ENCODE assay signal across 15 cellular contexts in genomic region chr4:123939621-123940020, GRCh38.
A peak's percentile ranks its signal among the peaks of the same experiment; 100 is the strongest.
DNase-seq lines count a peak whose midpoint lies in the region; ATAC-seq, FAIRE-seq and TF ChIP-seq lines count a peak whose summit lies in the region.
"Had no signal": no experiment of that assay in that cellular context is flagged by ENCODE, and none has a peak within 500 bp of the region (broad histone marks: within the 10 kb centered on the region; RNA-seq: fewer than 3 reads in every experiment).

No MANE protein-coding gene starts in this region.

- CTCF ChIA-PET in AG04449 (lab: Yijun Ruan, JAX) = no interaction called here
- CTCF ChIA-PET in HCT116 (lab: Charles Lee) = no interaction called here

- no peaks in the 10 kb centered on the region for H3K36me3 Mint-ChIP-seq in astrocyte (ENCODE audit: low read depth, unreplicated experiment)
- H3K36me3 Mint-ChIP-seq: CD14-positive monocyte had no signal

- RAD21 ChIA-PET in HCT116 (lab: Charles Lee; ENCODE audit: low non-redundant PET in 1 of 2, low total read pairs in 2 of 2, uncharacterized antibody in 2 of 2, unreplicated experiment in 2 of 2) = no interaction called here

- no TSS peak for BruUV-seq in HCT116 (replicated peaks; lab: Mats Ljungman, UMichigan)

- H3K9me2 ChIP-seq in HCT116 (ENCODE audit: insufficient read depth) = no peaks in the 10 kb centered on the region

- H3K27me3 ChIP-seq in HCT116 (ENCODE audit: insufficient read depth, low read length) (no peaks in the 10 kb centered on the region), astrocyte (ENCODE audit: insufficient read depth, low read length) (no peaks in the 10 kb centered on the region)

- H3K4me3 Mint-ChIP-seq in astrocyte (ENCODE audit: unreplicated experiment) = no peak overlapping the region
- H3K4me3 Mint-ChIP-seq: CD14-positive monocyte had no signal

- peaks cover 51% of the 10 kb centered on the region for H3K4me1 Mint-ChIP-seq in astrocyte (ENCODE audit: low read depth, unreplicated experiment)
- H3K4me1 Mint-ChIP-seq: CD14-positive monocyte had no signal

- H3K27ac ChIP-seq in HCT116 (ENCODE audit: low read depth, low read length) (no peak overlapping the region), astrocyte (ENCODE audit: low read depth, low read length) (no peak overlapping the region), kidney (ENCODE audit: low read depth in 2 of 2, low read length in 2 of 2) (no peak overlapping the region)

- H2AFZ ChIP-seq in HCT116 (ENCODE audit: low read depth, low read length, poor library complexity, severe bottlenecking) (no peak overlapping the region), astrocyte (ENCODE audit: low read depth, low read length) (no peak overlapping the region)

- H3K4me2 ChIP-seq in HCT116 (ENCODE audit: low read length) (no peak overlapping the region), astrocyte (ENCODE audit: low read length) (no peak overlapping the region)

- no peak for TF ChIP-seq CTCF in AG04449 (IDR thresholded peaks at IDR 0.05; ENCODE audit: insufficient read depth, low read length, missing control alignments)
- TF ChIP-seq CTCF in HCT116 (IDR thresholded peaks at IDR 0.05 in 2 of 3, conservative IDR thresholded peaks at IDR 0.05 in 1 of 3; ENCODE audit: borderline replicate concordance in 1 of 3, insufficient read depth in 1 of 3, low read depth in 2 of 3, low read length in 2 of 3) = no peak
- TF ChIP-seq CTCF in astrocyte (IDR thresholded peaks at IDR 0.05; ENCODE audit: insufficient read depth, low read depth, low read length) = no peak
- TF ChIP-seq CTCF in kidney (IDR thresholded peaks at IDR 0.05; ENCODE audit: borderline replicate concordance, extremely low read depth, insufficient read depth) = no peak

- no peaks in the 10 kb centered on the region for H4K20me1 ChIP-seq in HCT116 (ENCODE audit: insufficient read depth)
- no peaks in the 10 kb centered on the region for H4K20me1 ChIP-seq in astrocyte (ENCODE audit: insufficient read depth, low read length)

- H3K36me3 ChIP-seq in HCT116 (ENCODE audit: control insufficient read depth in 1 of 2, insufficient read depth in 2 of 2, low read length in 2 of 2) (no peaks in the 10 kb centered on the region), astrocyte (ENCODE audit: insufficient read depth, low read length) (no peaks in the 10 kb centered on the region), kidney (ENCODE audit: control insufficient read depth in 1 of 2, insufficient read depth in 2 of 2, low read length in 2 of 2) (no peaks in the 10 kb centered on the region)

- H3K4me1 ChIP-seq in HCT116 (ENCODE audit: control insufficient read depth in 1 of 2, insufficient read depth in 2 of 2, low read length in 2 of 2) (0 out of 4 replicates have a peak, but pooled peaks cover 0 to 3% of the 10 kb centered on the region in 2 experiments), astrocyte (ENCODE audit: insufficient read depth, low read length) (peaks cover 3% of the 10 kb centered on the region), kidney (ENCODE audit: control insufficient read depth in 1 of 2, insufficient read depth in 1 of 2, low read depth in 1 of 2, low read length in 2 of 2) (no peaks in the 10 kb centered on the region)

- no peak for ATAC-seq in HCT116
- ATAC-seq: left lobe of liver had no signal

- peak overlapping the region; percentile 89 for H3K27ac Mint-ChIP-seq in astrocyte (ENCODE audit: unreplicated experiment)
- H3K27ac Mint-ChIP-seq: CD14-positive monocyte, progenitor cell of endocrine pancreas had no signal

- H3K9ac ChIP-seq in HCT116 (ENCODE audit: low read length) (no peak overlapping the region), astrocyte (ENCODE audit: low read length) (no peak overlapping the region), kidney (ENCODE audit: low read length in 2 of 2) (no peak overlapping the region)

- H3K4me3 ChIP-seq in AG04449 (ENCODE audit: low read depth, low read length) (no peak overlapping the region), HCT116 (replicated peaks in 1 of 2; ENCODE audit: low read depth in 1 of 2, low read length in 2 of 2) (no peak overlapping the region), astrocyte (ENCODE audit: insufficient read depth, low read depth, low read length) (no peak overlapping the region), kidney (ENCODE audit: low read length in 2 of 2) (no peak overlapping the region)

- FAIRE-seq in astrocyte (lab: Jason Lieb, UNC) = peak; percentile 34
- no peak for FAIRE-seq in kidney (lab: Jason Lieb, UNC)
- no peak for FAIRE-seq in GM12892 (lab: Jason Lieb, UNC)
- FAIRE-seq: GM12891 had no signal

- H3K27me3 Mint-ChIP-seq in astrocyte (ENCODE audit: low read depth, unreplicated experiment) = no peaks in the 10 kb centered on the region
- H3K27me3 Mint-ChIP-seq: progenitor cell of endocrine pancreas had no signal

- POLR2A ChIA-PET in AG04449 (lab: Yijun Ruan, JAX) (no interaction called here), HCT116 (lab: Charles Lee) (no interaction called here)

- peak; percentile 63 for DNase-seq in AG04449 (ENCODE audit: low read depth, low spot score)
- DNase-seq in HCT116 (ENCODE audit: low read depth, low spot score) = peak; percentile 13
- peak; percentile 89 for DNase-seq in astrocyte (ENCODE audit: low read depth)
- peak; percentile 12 for DNase-seq in hepatic stellate cell (ENCODE audit: low spot score)
- DNase-seq in activated T-cell treated with anti-CD3 and anti-CD28 coated beads, Interleukin-2, amount 50 U/mL, for 48 hours = no peak
- no peak for DNase-seq in kidney
- no peak for DNase-seq in COLO668 (lab: John Stamatoyannopoulos, UW; ENCODE audit: unreplicated experiment)
- DNase-seq in GM12892 (ENCODE audit: insufficient read length) = no peak
- DNase-seq: activated CD4-positive, alpha-beta T cell treated with anti-CD3 and anti-CD28 coated beads for 48 hours; activated naive CD4-positive, alpha-beta T cell treated with anti-CD3 and anti-CD28 coated beads, Interleukin-2, amount 50 U/mL, for 16 hours; NCI-H2029 treated with DMSO at 0.1 percent for 48 hours had no signal

- no peaks in the 10 kb centered on the region for H3K9me3 Mint-ChIP-seq in astrocyte (ENCODE audit: unreplicated experiment)

- intact Hi-C loops in HCT116 (cut with micrococcal nuclease) (no loop called here), kidney (cut with DNase I) (no loop called here)

- H3K9me3 ChIP-seq in HCT116 (ENCODE audit: control insufficient read depth in 1 of 2, insufficient read depth in 1 of 2, low read depth in 1 of 2, low read length in 2 of 2) = no peaks in the 10 kb centered on the region
- H3K9me3 ChIP-seq in astrocyte (ENCODE audit: insufficient read depth, low read depth, low read length) = no peaks in the 10 kb centered on the region
- H3K9me3 ChIP-seq in kidney (ENCODE audit: control insufficient read depth in 1 of 2, low read length in 2 of 2) = no peaks in the 10 kb centered on the region

- TF ChIP-seq POLR2A in HCT116 (IDR thresholded peaks at IDR 0.05; ENCODE audit: borderline replicate concordance, extremely low read depth, insufficient read depth, insufficient read length) (no peak), GM12892 (IDR thresholded peaks at IDR 0.05; ENCODE audit: low read depth, low read length) (no peak)

- TF ChIP-seq RAD21 in HCT116 (IDR thresholded peaks at IDR 0.05; ENCODE audit: low read depth) = no peak

- H3K79me2 ChIP-seq in HCT116 (ENCODE audit: insufficient read depth, low read length) (no peaks in the 10 kb centered on the region), astrocyte (ENCODE audit: insufficient read depth, low read length) (no peaks in the 10 kb centered on the region)

TF ChIP-seq in HCT116, 20 proteins besides CTCF, POLR2A, EP300 and RAD21:
- TF ChIP-seq FOSL1 (IDR thresholded peaks at IDR 0.05; ENCODE audit: low read depth) (peak; percentile 29; the same call in 1 of the 2 replicates), SRF (IDR thresholded peaks at IDR 0.05; ENCODE audit: low read depth) (no peak), JUND (IDR thresholded peaks at IDR 0.05) (peak; percentile 29; the same call in 1 of the 2 replicates), CEBPB (IDR thresholded peaks at IDR 0.05; ENCODE audit: low read depth) (peak; percentile 40; the same call in 1 of the 2 replicates), EZH2 (IDR thresholded peaks at IDR 0.05) (no peak), POLR2AphosphoS5 (IDR thresholded peaks at IDR 0.05; ENCODE audit: low read depth, low read length) (no peak), SIN3A (IDR thresholded peaks at IDR 0.05; ENCODE audit: low read depth) (no peak), ELF1 (IDR thresholded peaks at IDR 0.05; ENCODE audit: borderline replicate concordance, low read depth) (no peak), TCF7L2 (IDR thresholded peaks at IDR 0.05; ENCODE audit: borderline replicate concordance, extremely low read depth, insufficient read depth, insufficient read length) (no peak), YY1 (IDR thresholded peaks at IDR 0.05; ENCODE audit: extremely low read depth, insufficient replicate concordance, low read depth, low read length) (no peak), EZH2phosphoT487 (IDR thresholded peaks at IDR 0.05; ENCODE audit: borderline replicate concordance) (no peak), MAX (IDR thresholded peaks at IDR 0.05) (no peak)
- TF ChIP-seq, protein P1, sequence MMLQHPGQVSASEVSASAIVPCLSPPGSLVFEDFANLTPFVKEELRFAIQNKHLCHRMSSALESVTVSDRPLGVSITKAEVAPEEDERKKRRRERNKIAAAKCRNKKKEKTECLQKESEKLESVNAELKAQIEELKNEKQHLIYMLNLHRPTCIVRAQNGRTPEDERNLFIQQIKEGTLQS (IDR thresholded peaks at IDR 0.05) = no peak

Comparison
In these comparisons a context has a peak if more than half of its experiments do, and no peak if none do; other contexts are left out.
1. DNase-seq: peak in AG04449 (single experiment), HCT116 (single experiment), astrocyte (single experiment) and hepatic stellate cell (single experiment); none in activated T-cell treated with anti-CD3 and anti-CD28 coated beads, Interleukin-2, amount 50 U/mL, for 48 hours (0 of 2), kidney (single experiment), COLO668 (single experiment) and GM12892 (single experiment).